ENCODE assay signal across 8 cellular contexts in the genomic region with DNA sequence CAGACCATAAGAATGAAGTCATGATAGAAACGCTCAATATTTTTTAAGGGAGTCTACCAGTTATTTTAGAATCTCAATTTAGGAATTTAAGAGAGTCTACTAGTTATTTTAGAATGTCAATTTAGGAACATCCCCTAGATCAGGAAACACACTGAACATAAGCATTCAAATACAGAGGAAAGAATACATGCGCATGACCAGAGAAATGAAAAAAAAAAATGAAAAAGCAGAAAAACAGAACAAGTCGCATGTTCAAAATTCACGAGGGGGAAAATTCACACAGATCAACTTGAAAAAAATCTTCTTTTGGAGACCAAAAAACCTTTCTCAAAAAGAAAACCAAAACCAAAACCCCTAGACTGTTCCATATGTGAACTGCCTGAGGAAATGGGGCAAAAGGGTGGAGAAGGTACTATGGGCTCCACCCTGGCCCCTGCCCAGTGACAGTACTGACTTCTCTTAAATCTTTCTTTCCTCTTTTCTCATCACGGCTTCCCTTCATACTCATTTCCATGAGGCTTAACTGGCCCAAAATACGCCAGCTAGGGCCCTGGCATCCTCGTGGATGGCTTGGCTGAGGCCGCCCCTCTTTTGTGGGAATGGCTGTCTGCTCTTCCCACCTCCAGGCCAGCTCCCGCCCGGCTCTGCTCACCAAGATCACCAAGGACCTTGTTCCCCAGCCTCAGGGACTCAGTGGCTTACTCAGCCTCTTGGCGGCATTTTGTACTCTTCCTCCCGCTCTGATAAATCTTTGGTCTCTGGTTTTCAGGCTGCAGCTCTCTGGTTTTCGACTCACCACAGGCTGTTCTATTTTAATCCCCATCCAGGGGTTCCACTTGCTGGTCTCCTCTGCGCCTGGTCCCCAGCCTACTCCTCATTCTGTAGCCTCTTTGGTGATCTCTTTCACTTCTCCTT. TPM values are rescaled to one million over a fixed set of nuclear protein-coding genes. Genes with fewer than 3 reads are reported as not detected.
A peak's percentile ranks its signal among the peaks of the same experiment; 100 is the strongest.
DNase-seq lines count a peak whose midpoint lies in the region; ATAC-seq and TF ChIP-seq lines count a peak whose summit lies in the region.

No MANE protein-coding gene starts in this region.

- peaks cover 25% of the 10 kb centered on the region for H3K4me1 Mint-ChIP-seq in MCF 10A (ENCODE audit: insufficient read depth, unreplicated experiment)
- H3K4me1 Mint-ChIP-seq in activated CD8-positive, alpha-beta T cell treated with anti-CD3 and anti-CD28 coated beads for 36 hours (ENCODE audit: low read depth) = peaks cover 59% of the 10 kb centered on the region

- H3K4me3 ChIP-seq in mammary epithelial cell (replicated peaks in 1 of 3; ENCODE audit: insufficient read depth in 1 of 3, low read depth in 2 of 3, low read length in 3 of 3) (no peak overlapping the region), lung (no peak overlapping the region)

- H3K9me3 Mint-ChIP-seq in MCF 10A (ENCODE audit: unreplicated experiment) = no peaks in the 10 kb centered on the region
- H3K9me3 Mint-ChIP-seq in activated CD8-positive, alpha-beta T cell treated with anti-CD3 and anti-CD28 coated beads for 36 hours = no peaks in the 10 kb centered on the region

- peak; percentile 44 for ATAC-seq in HG03103 (IDR thresholded peaks at IDR 0.05; ENCODE audit: low read depth, unreplicated experiment)
- ATAC-seq in activated CD8-positive, alpha-beta T cell treated with anti-CD3 and anti-CD28 coated beads for 36 hours = peak; percentile 73
- ATAC-seq in lung (ENCODE audit: insufficient read depth, low FRiP score) = peak; percentile 47

- no peaks in the 10 kb centered on the region for H3K27me3 Mint-ChIP-seq in MCF 10A (ENCODE audit: insufficient read depth, unreplicated experiment)
- H3K27me3 Mint-ChIP-seq in activated CD8-positive, alpha-beta T cell treated with anti-CD3 and anti-CD28 coated beads for 36 hours = no peaks in the 10 kb centered on the region

- H3K27me3 ChIP-seq in mammary epithelial cell (ENCODE audit: insufficient read depth, low read length) (no peaks in the 10 kb centered on the region), lung (ENCODE audit: control insufficient read depth, insufficient read depth) (no peaks in the 10 kb centered on the region)

- DNase-seq in MCF 10A (ENCODE audit: unreplicated experiment) (no peak), mammary epithelial cell (no peak), lung (ENCODE audit: low spot score) (no peak), GDM1 (lab: John Stamatoyannopoulos, UW) (no peak), NCI-H526 (lab: John Stamatoyannopoulos, UW) (no peak), SW480 (ENCODE audit: low spot score) (no peak)
- DNase-seq in activated CD8-positive, alpha-beta T cell treated with anti-CD3 and anti-CD28 coated beads for 36 hours = peak; percentile 34

- no peaks in the 10 kb centered on the region for H3K36me3 Mint-ChIP-seq in MCF 10A (ENCODE audit: insufficient read depth, unreplicated experiment)
- peaks cover 28% of the 10 kb centered on the region for H3K36me3 Mint-ChIP-seq in activated CD8-positive, alpha-beta T cell treated with anti-CD3 and anti-CD28 coated beads for 36 hours (ENCODE audit: low read depth)

- no peak overlapping the region for H2AFZ ChIP-seq in mammary epithelial cell (ENCODE audit: low read depth, low read length)

- H3K36me3 ChIP-seq in mammary epithelial cell (ENCODE audit: insufficient read depth, low read length) (peaks cover 2% of the 10 kb centered on the region), lung (ENCODE audit: control insufficient read depth in 2 of 2, insufficient read depth in 2 of 2, low read length in 2 of 2) (peaks cover 0 to 4% of the 10 kb centered on the region in 2 donors)

- H3K4me2 ChIP-seq in mammary epithelial cell (ENCODE audit: insufficient read depth, low read depth, low read length) = no peak overlapping the region

- H3K27ac ChIP-seq in mammary epithelial cell (ENCODE audit: insufficient read depth, low read depth, low read length) = no peak overlapping the region
- peak overlapping the region in 1 of 2 donors; percentile 54 for H3K27ac ChIP-seq in lung (ENCODE audit: low read depth in 1 of 2, low read length in 1 of 2)

- peaks cover 89% of the 10 kb centered on the region for H3K79me2 ChIP-seq in mammary epithelial cell (ENCODE audit: insufficient read depth, low read length)

- intact Hi-C loops in MCF 10A (cut with micrococcal nuclease) (no loop called here), mammary epithelial cell (cut with micrococcal nuclease) (no loop called here)
- intact Hi-C loops in activated CD8-positive, alpha-beta T cell treated with anti-CD3 and anti-CD28 coated beads for 36 hours (cut with micrococcal nuclease) = no loop called here

- 95% methylated on average over 14 of the region's 14 CpGs for WGBS in mammary epithelial cell (ENCODE audit: low coverage, missing lambda C conversion rate)
- 78 to 80% methylated on average over 14 of the region's 14 CpGs for WGBS in lung, 2 donors

- H3K9me3 ChIP-seq in mammary epithelial cell (replicated peaks; ENCODE audit: insufficient read depth, low read length) = no peaks in the 10 kb centered on the region
- H3K9me3 ChIP-seq in lung (ENCODE audit: control insufficient read depth in 2 of 2, insufficient read depth in 1 of 2, low read length in 1 of 2) = no peaks in the 10 kb centered on the region

- CTCF ChIA-PET in MCF 10A (lab: Yijun Ruan, JAX) (no interaction called here), mammary epithelial cell (lab: Charles Lee; ENCODE audit: low non-redundant PET) (no interaction called here)
- CTCF ChIA-PET in activated CD8-positive, alpha-beta T cell treated with anti-CD3 and anti-CD28 coated beads for 36 hours (lab: Charles Lee) = interaction anchor here (1.1 kb wide), 1 partner anchor 22 kb away, joined by 3 read pairs; no protein-coding TSS in a partner anchor

- no peak overlapping the region for H3K9ac ChIP-seq in mammary epithelial cell (ENCODE audit: insufficient read depth, low read length)

- dilution Hi-C loops in mammary epithelial cell (cut with HindIII; ENCODE audit: low sequenced_read_pairs) = no loop called here

- H3K4me3 Mint-ChIP-seq in MCF 10A (ENCODE audit: unreplicated experiment) = no peak overlapping the region
- peak overlapping the region; percentile 69 for H3K4me3 Mint-ChIP-seq in activated CD8-positive, alpha-beta T cell treated with anti-CD3 and anti-CD28 coated beads for 36 hours

- no peak for TF ChIP-seq CTCF in MCF 10A (IDR thresholded peaks at IDR 0.05; ENCODE audit: unreplicated experiment)
- no peak for TF ChIP-seq CTCF in mammary epithelial cell (conservative IDR thresholded peaks at IDR 0.05 in 1 of 2, IDR thresholded peaks at IDR 0.05 in 1 of 2; ENCODE audit: extremely low read depth in 1 of 2, insufficient read depth in 1 of 2, low read depth in 1 of 2, low read length in 2 of 2)
- TF ChIP-seq CTCF in activated CD8-positive, alpha-beta T cell treated with anti-CD3 and anti-CD28 coated beads for 36 hours (IDR thresholded peaks at IDR 0.05) = no peak
- no peak for TF ChIP-seq CTCF in lung (IDR thresholded peaks at IDR 0.05; ENCODE audit: control extremely low read depth, extremely low read depth)

- in situ Hi-C loops in mammary epithelial cell (cut with MboI; ENCODE audit: low sequenced_read_pairs in 2 of 2) = no loop called here

- peak overlapping the region; percentile 21 for H3K27ac Mint-ChIP-seq in MCF 10A (ENCODE audit: low read depth, unreplicated experiment)
- H3K27ac Mint-ChIP-seq in activated CD8-positive, alpha-beta T cell treated with anti-CD3 and anti-CD28 coated beads for 36 hours = peak overlapping the region; percentile 94

- no peaks in the 10 kb centered on the region for H4K20me1 ChIP-seq in mammary epithelial cell (ENCODE audit: insufficient read depth, low read length)

- H3K4me1 ChIP-seq in mammary epithelial cell (ENCODE audit: insufficient read depth, low read length) (peaks cover 2% of the 10 kb centered on the region), lung (ENCODE audit: control insufficient read depth in 2 of 2, insufficient read depth in 2 of 2, low read length in 2 of 2) (peaks cover 5% of the 10 kb centered on the region in 2 donors)

- POLR2A ChIA-PET in MCF 10A (lab: Yijun Ruan, JAX) = no interaction called here
- POLR2A ChIA-PET in activated CD8-positive, alpha-beta T cell treated with anti-CD3 and anti-CD28 coated beads for 36 hours (lab: Charles Lee) = interaction anchor here (1.1 kb wide), 1 partner anchor 10 kb away, joined by 7 read pairs; no protein-coding TSS in a partner anchor

- BruUV-seq in MCF 10A (replicated peaks; lab: Mats Ljungman, UMichigan) (no TSS peak), mammary epithelial cell (replicated peaks; lab: Mats Ljungman, UMichigan) (no TSS peak)

RNA-seq across cellular contexts. Expression of gene ZBTB2, which starts 11.2 kb away (rescaled TPM):
- total RNA-seq in MCF 10A (2022) (10.7 and 15.6 TPM in 2 replicates), mammary epithelial cell (10 to 100 TPM in 1 of 2 donors, 1 to 10 TPM in 1; 5.0 to 16.1 TPM), lung (10 to 100 TPM; 10.5 to 13.9 TPM)
- polyA plus RNA-seq in mammary epithelial cell (14.6 TPM), lung (1 to 10 TPM; 8.1 to 9.1 TPM)
- polyA minus RNA-seq in mammary epithelial cell = 22.4 TPM
- total RNA-seq in activated CD8-positive, alpha-beta T cell treated with anti-CD3 and anti-CD28 coated beads for 36 hours = 10 to 100 TPM; 16.5 to 16.7 TPM
